In the genomic region with DNA sequence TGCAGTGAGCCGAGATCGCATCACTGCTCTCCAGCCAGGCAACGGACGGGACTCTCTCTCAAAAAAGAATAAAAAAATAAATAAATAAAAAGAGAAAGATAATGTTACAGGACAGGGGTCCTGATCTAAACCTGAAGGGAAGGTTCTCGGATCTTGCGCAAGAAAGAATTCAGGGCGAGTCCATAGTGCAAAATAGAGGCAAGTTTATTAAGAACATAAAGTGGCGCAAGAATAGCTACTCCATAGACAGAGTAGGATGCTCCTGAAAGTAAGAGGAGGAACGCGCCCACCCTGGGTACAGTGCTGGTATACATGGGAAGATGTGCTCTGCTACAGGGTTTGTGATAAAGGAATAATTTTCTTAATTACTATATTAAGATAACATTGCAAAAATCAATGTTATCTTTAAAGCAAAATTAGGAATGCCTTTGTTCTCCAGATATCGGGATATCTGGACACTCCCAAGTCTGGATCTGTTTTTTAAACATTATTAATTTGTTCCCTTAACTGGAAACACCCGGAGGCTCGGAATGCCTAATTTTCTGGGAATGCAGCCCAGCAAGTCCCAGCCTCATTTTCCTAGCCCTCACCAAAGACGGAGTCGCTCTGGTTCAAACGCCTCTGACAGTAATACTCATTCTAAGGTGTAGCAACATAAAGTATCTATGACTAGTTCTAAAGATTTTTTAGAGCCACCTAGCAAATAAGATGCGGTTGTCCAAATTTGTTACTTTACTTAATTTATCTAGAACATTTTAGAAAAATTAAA, we compare ENCODE assay signal across 12 cellular contexts. TPM values are rescaled to one million over a fixed set of nuclear protein-coding genes. Genes with fewer than 3 reads are reported as not detected.
DNase-seq lines count a peak whose midpoint lies in the region; ATAC-seq, FAIRE-seq and TF ChIP-seq lines count a peak whose summit lies in the region.
"Had no signal": no experiment of that assay in that cellular context is flagged by ENCODE, and none has a peak within 500 bp of the region (broad histone marks: within the 10 kb centered on the region; RNA-seq: fewer than 3 reads in every experiment).

No MANE protein-coding gene starts in this region.

- no peak overlapping the region for H3K4me3 ChIP-seq in keratinocyte (ENCODE audit: control insufficient read depth in 2 of 3, extremely low read depth in 1 of 3, insufficient read depth in 2 of 3, low read depth in 1 of 3, low read length in 3 of 3)
- H3K4me3 ChIP-seq in stomach, result no peak overlapping the region
- H3K4me3 ChIP-seq: BLaER1 treated with 17β-estradiol and CSF1 and Interleukin-3, amounts not matched to agents 10 nM and 100 nM had no signal

- H3K27ac ChIP-seq in keratinocyte (ENCODE audit: control insufficient read depth, insufficient read depth, low read length), result peak overlapping the region; percentile 34
- peak overlapping the region; percentile 38 to 55 (median 47) for H3K27ac ChIP-seq in stomach

- CTCF ChIA-PET in WTC11 (lab: Charles Lee), result no interaction called here

- H3K4me1 ChIP-seq in keratinocyte (ENCODE audit: control insufficient read depth, extremely low read depth, insufficient read depth, low read length), result peaks cover 41% of the 10 kb centered on the region
- H3K4me1 ChIP-seq in stomach, result peaks cover 30 to 68% (median 56%) of the 10 kb centered on the region in 4 donors

- DNase-seq in NCI-H1048 (lab: John Stamatoyannopoulos, UW), result peak; percentile 30
- no peak for DNase-seq in WTC11 (ENCODE audit: low spot score)
- no peak for DNase-seq in keratinocyte (ENCODE audit: low read depth, low spot score)
- no peak for DNase-seq in stomach
- DNase-seq in Ammon's horn (ENCODE audit: low spot score), result no peak
- DNase-seq in NCI-H1694 treated with DMSO at 0.1 percent for 48 hours (lab: John Stamatoyannopoulos, UW), result no peak
- no peak for DNase-seq in frontal cortex (ENCODE audit: low spot score in 2 of 2)
- DNase-seq: Kasumi-1, NCI-H146, NCI-H69, SHP77 had no signal

- peaks cover 2% of the 10 kb centered on the region for H3K9me1 ChIP-seq in keratinocyte (ENCODE audit: control insufficient read depth, extremely low read depth, insufficient read depth, low read length)

- TF ChIP-seq CTCF in WTC11 (IDR thresholded peaks at IDR 0.05), result no peak
- TF ChIP-seq CTCF in keratinocyte (optimal IDR thresholded peaks at IDR 0.05 in 1 of 3, IDR thresholded peaks at IDR 0.05 in 1 of 3, conservative IDR thresholded peaks at IDR 0.05 in 1 of 3; ENCODE audit: extremely low read depth in 1 of 3, insufficient read depth in 2 of 3, low read length in 3 of 3), result no peak
- TF ChIP-seq CTCF in stomach (IDR thresholded peaks at IDR 0.05), result no peak

- intact Hi-C loops in stomach (cut with DNase I; ENCODE audit: low total_unique reads), result loop anchor here (5.0 kb wide), 1 partner anchor 192 kb away; no protein-coding TSS in a partner anchor

- H3K27me3 ChIP-seq in keratinocyte (ENCODE audit: control insufficient read depth, extremely low read depth, insufficient read depth, low read length) (no peaks in the 10 kb centered on the region), stomach (no peaks in the 10 kb centered on the region)
- H3K27me3 ChIP-seq: BLaER1 treated with 17β-estradiol and CSF1 and Interleukin-3, amounts not matched to agents 10 nM and 100 nM had no signal

- H3K4me3 Mint-ChIP-seq in WTC11, result no peak overlapping the region

- H2AFZ ChIP-seq in keratinocyte (ENCODE audit: control insufficient read depth, low read length), result no peak overlapping the region

- ATAC-seq in WTC11, result peak; percentile 16; the same call in 1 of the 2 replicates

- H4K20me1 ChIP-seq in keratinocyte (ENCODE audit: control insufficient read depth, extremely low read depth, insufficient read depth, low read length), result no peaks in the 10 kb centered on the region

- no peak overlapping the region for H3K9ac ChIP-seq in keratinocyte (ENCODE audit: control insufficient read depth, extremely low read depth, insufficient read depth, low read length)
- H3K9ac ChIP-seq: BLaER1 treated with 17β-estradiol and CSF1 and Interleukin-3, amounts not matched to agents 10 nM and 100 nM had no signal

- H3K9me3 ChIP-seq in keratinocyte (ENCODE audit: control insufficient read depth, low read depth, low read length), result no peaks in the 10 kb centered on the region
- no peaks in the 10 kb centered on the region for H3K9me3 ChIP-seq in stomach

- FAIRE-seq in keratinocyte (lab: Jason Lieb, UNC), result peak; percentile 65
- no peak for FAIRE-seq in frontal cortex (lab: Jason Lieb, UNC)

- H3K4me2 ChIP-seq in keratinocyte (ENCODE audit: control insufficient read depth, extremely low read depth, insufficient read depth, low read depth, low read length), result peak overlapping the region; percentile 37

- TF ChIP-seq EP300 in stomach (IDR thresholded peaks at IDR 0.05), result no peak

- POLR2A ChIA-PET in WTC11 (lab: Charles Lee), result no interaction called here

- H3K9me3 Mint-ChIP-seq in WTC11, result no peaks in the 10 kb centered on the region

- H3K36me3 ChIP-seq in keratinocyte (ENCODE audit: control insufficient read depth in 2 of 2, extremely low read depth in 1 of 2, insufficient read depth in 2 of 2, low read length in 2 of 2), result peaks cover 4 to 9% of the 10 kb centered on the region in 2 experiments
- no peaks in the 10 kb centered on the region for H3K36me3 ChIP-seq in stomach

- dilution Hi-C loops in keratinocyte (cut with MboI; ENCODE audit: extremely low pct_ligation_motif_present, low sequenced_read_pairs), result no loop called here

- no peaks in the 10 kb centered on the region for H3K27me3 Mint-ChIP-seq in WTC11 (ENCODE audit: low read depth)

- H3K4me1 Mint-ChIP-seq in WTC11, result peaks cover 62% of the 10 kb centered on the region

- no peak for TF ChIP-seq POLR2A in stomach (IDR thresholded peaks at IDR 0.05)

- H3K36me3 Mint-ChIP-seq in WTC11, result no peaks in the 10 kb centered on the region

- H3K79me2 ChIP-seq in keratinocyte (ENCODE audit: control insufficient read depth, insufficient read depth, low read length), result peaks cover 64% of the 10 kb centered on the region

- 55 to 70% (median 57%) methylated on average over 17 of the region's 17 CpGs for WGBS in stomach, 5 donors

- peak overlapping the region; percentile 82; the same call in 1 of the 2 replicates for H3K27ac Mint-ChIP-seq in WTC11

TF ChIP-seq in WTC11, 78 proteins besides CTCF, POLR2A, EP300 and RAD21 (continues in another document):
- TF ChIP-seq, protein P1, sequence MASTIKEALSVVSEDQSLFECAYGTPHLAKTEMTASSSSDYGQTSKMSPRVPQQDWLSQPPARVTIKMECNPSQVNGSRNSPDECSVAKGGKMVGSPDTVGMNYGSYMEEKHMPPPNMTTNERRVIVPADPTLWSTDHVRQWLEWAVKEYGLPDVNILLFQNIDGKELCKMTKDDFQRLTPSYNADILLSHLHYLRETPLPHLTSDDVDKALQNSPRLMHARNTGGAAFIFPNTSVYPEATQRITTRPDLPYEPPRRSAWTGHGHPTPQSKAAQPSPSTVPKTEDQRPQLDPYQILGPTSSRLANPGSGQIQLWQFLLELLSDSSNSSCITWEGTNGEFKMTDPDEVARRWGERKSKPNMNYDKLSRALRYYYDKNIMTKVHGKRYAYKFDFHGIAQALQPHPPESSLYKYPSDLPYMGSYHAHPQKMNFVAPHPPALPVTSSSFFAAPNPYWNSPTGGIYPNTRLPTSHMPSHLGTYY (CRISPR knock-in tag; IDR thresholded peaks at IDR 0.05), result no peak
- TF ChIP-seq, protein P2, sequence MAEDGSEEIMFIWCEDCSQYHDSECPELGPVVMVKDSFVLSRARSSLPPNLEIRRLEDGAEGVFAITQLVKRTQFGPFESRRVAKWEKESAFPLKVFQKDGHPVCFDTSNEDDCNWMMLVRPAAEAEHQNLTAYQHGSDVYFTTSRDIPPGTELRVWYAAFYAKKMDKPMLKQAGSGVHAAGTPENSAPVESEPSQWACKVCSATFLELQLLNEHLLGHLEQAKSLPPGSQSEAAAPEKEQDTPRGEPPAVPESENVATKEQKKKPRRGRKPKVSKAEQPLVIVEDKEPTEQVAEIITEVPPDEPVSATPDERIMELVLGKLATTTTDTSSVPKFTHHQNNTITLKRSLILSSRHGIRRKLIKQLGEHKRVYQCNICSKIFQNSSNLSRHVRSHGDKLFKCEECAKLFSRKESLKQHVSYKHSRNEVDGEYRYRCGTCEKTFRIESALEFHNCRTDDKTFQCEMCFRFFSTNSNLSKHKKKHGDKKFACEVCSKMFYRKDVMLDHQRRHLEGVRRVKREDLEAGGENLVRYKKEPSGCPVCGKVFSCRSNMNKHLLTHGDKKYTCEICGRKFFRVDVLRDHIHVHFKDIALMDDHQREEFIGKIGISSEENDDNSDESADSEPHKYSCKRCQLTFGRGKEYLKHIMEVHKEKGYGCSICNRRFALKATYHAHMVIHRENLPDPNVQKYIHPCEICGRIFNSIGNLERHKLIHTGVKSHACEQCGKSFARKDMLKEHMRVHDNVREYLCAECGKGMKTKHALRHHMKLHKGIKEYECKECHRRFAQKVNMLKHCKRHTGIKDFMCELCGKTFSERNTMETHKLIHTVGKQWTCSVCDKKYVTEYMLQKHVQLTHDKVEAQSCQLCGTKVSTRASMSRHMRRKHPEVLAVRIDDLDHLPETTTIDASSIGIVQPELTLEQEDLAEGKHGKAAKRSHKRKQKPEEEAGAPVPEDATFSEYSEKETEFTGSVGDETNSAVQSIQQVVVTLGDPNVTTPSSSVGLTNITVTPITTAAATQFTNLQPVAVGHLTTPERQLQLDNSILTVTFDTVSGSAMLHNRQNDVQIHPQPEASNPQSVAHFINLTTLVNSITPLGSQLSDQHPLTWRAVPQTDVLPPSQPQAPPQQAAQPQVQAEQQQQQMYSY (CRISPR knock-in tag; IDR thresholded peaks at IDR 0.05), result no peak
- no peak for TF ChIP-seq ZBTB21 (CRISPR knock-in tag; IDR thresholded peaks at IDR 0.05; ENCODE audit: borderline replicate concordance)
- no peak for TF ChIP-seq ETV6 (CRISPR knock-in tag; IDR thresholded peaks at IDR 0.05)
- no peak for TF ChIP-seq IRF2 (CRISPR knock-in tag; IDR thresholded peaks at IDR 0.05; ENCODE audit: borderline replicate concordance, low read depth)

RNA-seq across cellular contexts. Expression of a gene that starts 38.8 kb away (rescaled TPM):
- 78.4 to 100 TPM (median 82.2 TPM) in 3 replicates for total RNA-seq in WTC11 (2021)
- polyA plus RNA-seq in keratinocyte, result 102 to 197 TPM (median 180 TPM) in 3 replicates
- polyA plus RNA-seq in keratinocyte (2011; ENCODE audit: low read depth), result 545 TPM
- 46.9 and 122 TPM in 2 replicates for polyA plus RNA-seq in keratinocyte (2011; cell fraction: cytosol; rRNA removed)
- polyA plus RNA-seq in keratinocyte (2011; cell fraction: nucleus; rRNA removed), result 224 and 250 TPM in 2 replicates
- polyA plus RNA-seq in keratinocyte (2012; ENCODE audit: low replicate concordance), result 109 and 122 TPM in 2 replicates
- polyA minus RNA-seq in keratinocyte, result 157 to 338 TPM (median 294 TPM) in 3 replicates
- 91.5 TPM for polyA minus RNA-seq in keratinocyte (2011; cell fraction: cytosol; rRNA and poly(A)+ RNA removed)
- polyA minus RNA-seq in keratinocyte (2011; cell fraction: nucleus; rRNA and poly(A)+ RNA removed), result 249 and 497 TPM in 2 replicates
- 100 to 1,000 TPM in 2 of 5 donors, 10 to 100 TPM in 3; 13.4 to 234 (median 92.4) TPM for total RNA-seq in stomach
- 10 to 100 TPM; 10.5 to 18.7 (median 17.7) TPM for polyA plus RNA-seq in stomach
- 250 TPM for total RNA-seq in frontal cortex
